Comparison of ENCODE assay signal across 10 cellular contexts in the genomic region with DNA sequence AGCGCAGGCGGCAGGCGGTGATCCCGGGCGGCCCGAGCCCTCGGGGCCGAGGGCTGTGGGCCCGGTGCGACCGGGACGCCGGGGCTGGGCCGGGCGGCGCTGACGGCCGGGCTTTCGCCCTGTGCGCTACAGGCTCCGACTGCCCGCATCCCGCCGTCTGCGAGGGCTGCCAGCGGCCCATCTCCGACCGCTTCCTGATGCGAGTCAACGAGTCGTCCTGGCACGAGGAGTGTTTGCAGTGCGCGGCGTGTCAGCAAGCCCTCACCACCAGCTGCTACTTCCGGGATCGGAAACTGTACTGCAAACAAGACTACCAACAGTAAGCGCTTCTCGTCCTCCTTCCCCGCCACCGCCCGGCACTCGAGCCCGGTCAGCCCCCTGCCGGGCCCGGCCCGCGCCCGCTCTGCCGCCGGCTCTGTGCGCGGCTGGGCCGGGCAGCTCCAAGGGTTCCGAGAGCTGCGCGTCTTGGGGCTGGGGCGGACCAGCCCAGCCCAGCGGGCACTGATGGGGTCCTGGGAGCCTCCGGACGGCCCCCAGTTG. TPM values are rescaled to one million over a fixed set of nuclear protein-coding genes. Genes with fewer than 3 reads are reported as not detected.
DNase-seq lines count a peak whose midpoint lies in the region; ATAC-seq and TF ChIP-seq lines count a peak whose summit lies in the region.
"Had no signal": no experiment of that assay in that cellular context is flagged by ENCODE, and none has a peak within 500 bp of the region (broad histone marks: within the 10 kb centered on the region; RNA-seq: fewer than 3 reads in every experiment).

No MANE protein-coding gene starts in this region.

- peaks cover 72% of the 10 kb centered on the region for H3K27me3 Mint-ChIP-seq in T-helper 2 cell treated with Interferon-gamma antibody and Interleukin-4, amounts not matched to agents 5 μg/mL and 100 μg/mL, for 36 hours (ENCODE audit: low read depth)

- H3K4me3 Mint-ChIP-seq in T-helper 2 cell treated with Interferon-gamma antibody and Interleukin-4, amounts not matched to agents 5 μg/mL and 100 μg/mL, for 36 hours: no peak overlapping the region

- TF ChIP-seq POLR2A in stomach (IDR thresholded peaks at IDR 0.05): no peak

- ATAC-seq in GM19463 (IDR thresholded peaks at IDR 0.05; ENCODE audit: unreplicated experiment): no peak
- no peak for ATAC-seq in HG03159 (IDR thresholded peaks at IDR 0.05; ENCODE audit: unreplicated experiment)
- ATAC-seq in GM21447 (IDR thresholded peaks at IDR 0.05; ENCODE audit: unreplicated experiment): no peak

- H3K36me3 ChIP-seq in right atrium auricular region (no peaks in the 10 kb centered on the region), stomach (no peaks in the 10 kb centered on the region)
- H3K36me3 ChIP-seq: upper lobe of left lung had no signal

- peak; percentile 15 for DNase-seq in activated effector memory CD4-positive, alpha-beta T cell treated with Interleukin-2 at 50 U/mL for 16 hours
- DNase-seq in activated effector memory CD4-positive, alpha-beta T cell treated with anti-CD3 and anti-CD28 coated beads, Interleukin-2, amount 50 U/mL, for 16 hours: no peak
- DNase-seq in T-helper 2 cell treated with Interferon-gamma antibody and Interleukin-4, amounts not matched to agents 5 μg/mL and 100 μg/mL, for 36 hours (ENCODE audit: low spot score): peak; percentile 23
- peak; percentile 72 for DNase-seq in right atrium auricular region (ENCODE audit: low spot score)
- peak; percentile 47 for DNase-seq in stomach
- DNase-seq: SIG-M5 had no signal

- H3K9me3 ChIP-seq in right atrium auricular region: no peaks in the 10 kb centered on the region
- no peaks in the 10 kb centered on the region for H3K9me3 ChIP-seq in stomach
- H3K9me3 ChIP-seq: upper lobe of left lung had no signal

- H3K27me3 ChIP-seq in right atrium auricular region: peaks cover 9 to 43% of the 10 kb centered on the region in 2 donors
- H3K27me3 ChIP-seq in stomach: peaks cover 35 to 99% (median 92%) of the 10 kb centered on the region in 3 donors

- no peaks in the 10 kb centered on the region for H3K9me3 Mint-ChIP-seq in T-helper 2 cell treated with Interferon-gamma antibody and Interleukin-4, amounts not matched to agents 5 μg/mL and 100 μg/mL, for 36 hours

- no peak for TF ChIP-seq EP300 in stomach (IDR thresholded peaks at IDR 0.05)

- 1 to 5% (median 4%) methylated on average over 18 to 61 of the region's 61 CpGs for WGBS in stomach, 5 donors

- H3K4me1 Mint-ChIP-seq in T-helper 2 cell treated with Interferon-gamma antibody and Interleukin-4, amounts not matched to agents 5 μg/mL and 100 μg/mL, for 36 hours (ENCODE audit: low read depth): peaks cover 10% of the 10 kb centered on the region

- H3K27ac ChIP-seq in right atrium auricular region: no peak overlapping the region
- no peak overlapping the region for H3K27ac ChIP-seq in stomach
- H3K27ac ChIP-seq: upper lobe of left lung had no signal

- H3K4me3 ChIP-seq in right atrium auricular region (peak overlapping the region; percentile 26 to 42), stomach (peak overlapping the region in 3 of 4 donors; percentile 12 to 31 (median 23))

- peaks cover 0 to 46% of the 10 kb centered on the region in 2 donors for H3K4me1 ChIP-seq in right atrium auricular region
- peaks cover 47 to 65% (median 60%) of the 10 kb centered on the region in 4 donors for H3K4me1 ChIP-seq in stomach

- intact Hi-C loops in stomach (cut with DNase I; ENCODE audit: low total_unique reads): loop anchor here (10.0 kb wide), 1 partner anchor 169 kb away; no protein-coding TSS in a partner anchor

- TF ChIP-seq CTCF in right atrium auricular region (IDR thresholded peaks at IDR 0.05) (no peak), stomach (IDR thresholded peaks at IDR 0.05) (no peak)

- H3K27ac Mint-ChIP-seq in T-helper 2 cell treated with Interferon-gamma antibody and Interleukin-4, amounts not matched to agents 5 μg/mL and 100 μg/mL, for 36 hours: peak overlapping the region; percentile 63

- peaks cover 3% of the 10 kb centered on the region for H3K36me3 Mint-ChIP-seq in T-helper 2 cell treated with Interferon-gamma antibody and Interleukin-4, amounts not matched to agents 5 μg/mL and 100 μg/mL, for 36 hours (ENCODE audit: low read depth)

RNA-seq across cellular contexts. Expression of a gene that starts 1.6 kb away (rescaled TPM):
- total RNA-seq in right atrium auricular region (1 to 10 TPM in 1 of 2 donors, under 1 TPM in 1; 0.74 to 1.3 TPM), stomach (not detected)
- under 1 TPM in 1 of 3 donors, not detected in 2; 0.20 TPM for polyA plus RNA-seq in stomach
